ENCODE assay signal across 19 cellular contexts in the genomic region with DNA sequence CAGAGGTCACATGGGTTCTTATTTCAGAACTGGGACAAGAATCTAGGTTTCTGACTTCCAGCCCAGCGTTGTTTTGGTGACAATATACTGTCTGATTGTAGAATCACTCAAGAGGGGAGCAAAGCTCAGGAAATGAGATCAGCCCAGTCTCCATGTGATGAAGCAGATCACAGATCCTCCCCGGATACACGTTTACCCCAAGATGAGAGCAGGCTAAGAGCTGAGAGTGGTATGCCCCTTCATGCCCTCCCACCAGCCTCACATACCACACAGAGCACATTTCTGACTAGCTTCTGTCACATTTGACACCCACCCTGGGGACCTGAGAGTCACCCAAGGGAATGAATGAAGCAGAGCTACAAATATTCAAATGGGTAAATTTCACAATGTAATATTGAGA. TPM values are rescaled to one million over a fixed set of nuclear protein-coding genes. Genes with fewer than 3 reads are reported as not detected.
A peak's percentile ranks its signal among the peaks of the same experiment; 100 is the strongest.
DNase-seq lines count a peak whose midpoint lies in the region; ATAC-seq and TF ChIP-seq lines count a peak whose summit lies in the region.
"Had no signal": no experiment of that assay in that cellular context is flagged by ENCODE, and none has a peak within 500 bp of the region (broad histone marks: within the 10 kb centered on the region; RNA-seq: fewer than 3 reads in every experiment).

No MANE protein-coding gene starts in this region.

- peak overlapping the region; percentile 80 for H3K27ac Mint-ChIP-seq in activated CD8-positive, alpha-beta memory T cell treated with anti-CD3 and anti-CD28 coated beads, Interleukin-2, amount 10 ng/mL, durations not matched to agents 7 days and 5 days
- H3K27ac Mint-ChIP-seq in activated CD8-positive, alpha-beta T cell treated with anti-CD3 and anti-CD28 coated beads, Interleukin-2, amount 10 ng/mL, durations not matched to agents 7 days and 5 days: peak overlapping the region; percentile 87
- H3K27ac Mint-ChIP-seq: H9 had no signal

- H3K9me3 Mint-ChIP-seq in activated CD8-positive, alpha-beta memory T cell treated with anti-CD3 and anti-CD28 coated beads, Interleukin-2, amount 10 ng/mL, durations not matched to agents 7 days and 5 days (ENCODE audit: low read depth): peaks cover 5% of the 10 kb centered on the region
- peaks cover 11% of the 10 kb centered on the region for H3K9me3 Mint-ChIP-seq in activated CD8-positive, alpha-beta T cell treated with anti-CD3 and anti-CD28 coated beads, Interleukin-2, amount 10 ng/mL, durations not matched to agents 7 days and 5 days (ENCODE audit: insufficient read depth)

- peaks cover 21% of the 10 kb centered on the region for H3K36me3 Mint-ChIP-seq in activated CD8-positive, alpha-beta memory T cell treated with anti-CD3 and anti-CD28 coated beads, Interleukin-2, amount 10 ng/mL, durations not matched to agents 7 days and 5 days
- peaks cover 63% of the 10 kb centered on the region for H3K36me3 Mint-ChIP-seq in activated CD8-positive, alpha-beta T cell treated with anti-CD3 and anti-CD28 coated beads, Interleukin-2, amount 10 ng/mL, durations not matched to agents 7 days and 5 days (ENCODE audit: low read depth)

- peak overlapping the region in 57 of 59 donors; percentile 27 to 97 (median 89) for H3K27ac ChIP-seq in dorsolateral prefrontal cortex
- H3K27ac ChIP-seq: cardiac muscle cell, Peyer's patch, thoracic aorta had no signal

- CTCF ChIA-PET in activated CD8-positive, alpha-beta memory T cell treated with anti-CD3 and anti-CD28 coated beads, Interleukin-2, amount 10 ng/mL, durations not matched to agents 7 days and 5 days (lab: Charles Lee): interaction anchor here (1.0 to 1.4 kb wide), 8 partner anchors 11 to 161 kb away, joined by 3 to 5 read pairs (median 4); no protein-coding TSS in a partner anchor
- CTCF ChIA-PET in activated CD8-positive, alpha-beta T cell treated with anti-CD3 and anti-CD28 coated beads, Interleukin-2, amount 10 ng/mL, durations not matched to agents 7 days and 5 days (lab: Charles Lee): interaction anchor here (0.9 to 2.1 kb wide), 10 partner anchors 14 to 63 kb away, joined by 3 to 11 read pairs (median 6); no protein-coding TSS in a partner anchor

- peak; percentile 89 for ATAC-seq in activated CD8-positive, alpha-beta memory T cell treated with anti-CD3 and anti-CD28 coated beads, Interleukin-2, amount 10 ng/mL, durations not matched to agents 7 days and 5 days
- peak; percentile 90 for ATAC-seq in activated CD8-positive, alpha-beta T cell treated with anti-CD3 and anti-CD28 coated beads, Interleukin-2, amount 10 ng/mL, durations not matched to agents 7 days and 5 days
- peak; percentile 99 for ATAC-seq in stimulated activated naive CD8-positive, alpha-beta T cell treated with anti-CD3 and anti-CD28 coated beads, Interleukin-15, Interleukin-2, amounts not matched to agents 100 U/mL and 50 U/mL, for 24 hours
- ATAC-seq in HG02884 (IDR thresholded peaks at IDR 0.05; ENCODE audit: unreplicated experiment) (no peak), GM18907 (IDR thresholded peaks at IDR 0.05; ENCODE audit: unreplicated experiment) (no peak)
- ATAC-seq: left colon had no signal

- TF ChIP-seq CTCF in dorsolateral prefrontal cortex (IDR thresholded peaks at IDR 0.05 in 54 of 56, conservative IDR thresholded peaks at IDR 0.05 in 2 of 56; ENCODE audit: low read depth in 1 of 56, partially characterized antibody in 56 of 56) (no peak), GM13977 (IDR thresholded peaks at IDR 0.05; ENCODE audit: extremely low read depth, insufficient read depth, missing control alignments) (no peak)

- peak overlapping the region; percentile 45 for H3K4me3 Mint-ChIP-seq in activated CD8-positive, alpha-beta memory T cell treated with anti-CD3 and anti-CD28 coated beads, Interleukin-2, amount 10 ng/mL, durations not matched to agents 7 days and 5 days
- H3K4me3 Mint-ChIP-seq in activated CD8-positive, alpha-beta T cell treated with anti-CD3 and anti-CD28 coated beads, Interleukin-2, amount 10 ng/mL, durations not matched to agents 7 days and 5 days: peak overlapping the region; percentile 50
- H3K4me3 Mint-ChIP-seq: H9 had no signal

- peaks cover 56% of the 10 kb centered on the region for H3K4me1 Mint-ChIP-seq in activated CD8-positive, alpha-beta memory T cell treated with anti-CD3 and anti-CD28 coated beads, Interleukin-2, amount 10 ng/mL, durations not matched to agents 7 days and 5 days
- peaks cover 78% of the 10 kb centered on the region for H3K4me1 Mint-ChIP-seq in activated CD8-positive, alpha-beta T cell treated with anti-CD3 and anti-CD28 coated beads, Interleukin-2, amount 10 ng/mL, durations not matched to agents 7 days and 5 days (ENCODE audit: low read depth)

- DNase-seq in activated CD8-positive, alpha-beta memory T cell treated with anti-CD3 and anti-CD28 coated beads, Interleukin-2, amount 10 ng/mL, durations not matched to agents 7 days and 5 days: peak; percentile 68
- no peak for DNase-seq in activated CD8-positive, alpha-beta memory T cell treated with anti-CD3 and anti-CD28 coated beads for 24 hours
- peak; percentile 67 for DNase-seq in activated CD8-positive, alpha-beta T cell treated with anti-CD3 and anti-CD28 coated beads, Interleukin-2, amount 10 ng/mL, durations not matched to agents 7 days and 5 days
- DNase-seq in dorsolateral prefrontal cortex (peak in 1 of 10 donors; percentile 39), GM13977 (ENCODE audit: low spot score) (no peak)
- peak; percentile 62 for DNase-seq in stimulated activated naive CD8-positive, alpha-beta T cell treated with anti-CD3 and anti-CD28 coated beads, Interleukin-15, Interleukin-2, amounts not matched to agents 100 U/mL and 50 U/mL, for 24 hours
- DNase-seq: COR-L47, H9, Kasumi-1, left colon, NCI-H146, NCI-H524, Peyer's patch, T-helper 9 cell had no signal

- in situ Hi-C loops in GM13977 (cut with MboI; ENCODE audit: low pct_unique_long_range_greater_than_20kb, low sequenced_read_pairs, unreplicated experiment): no loop called here

- H3K27me3 ChIP-seq in dorsolateral prefrontal cortex: peaks cover 0 to 8% (median 0%) of the 10 kb centered on the region in 45 donors
- H3K27me3 ChIP-seq: cardiac muscle cell, Peyer's patch had no signal

- peak overlapping the region in 3 of 59 donors; percentile 6 to 17 (median 9) for H3K4me3 ChIP-seq in dorsolateral prefrontal cortex
- H3K4me3 ChIP-seq: cardiac muscle cell, Peyer's patch, thoracic aorta had no signal

- intact Hi-C loops in dorsolateral prefrontal cortex (cut with DNase I): loop anchor here in 1 of 2 donors (1.0 to 5.0 kb wide), 2 partner anchors 27 to 40 kb away; partner anchors contain the start of gene PRKCQ

- POLR2A ChIA-PET in activated CD8-positive, alpha-beta T cell treated with anti-CD3 and anti-CD28 coated beads, Interleukin-2, amount 10 ng/mL, durations not matched to agents 7 days and 5 days (lab: Charles Lee): interaction anchor here (0.7 to 1.3 kb wide), 10 partner anchors 11 to 77 kb away, joined by 3 to 8 read pairs (median 4); no protein-coding TSS in a partner anchor

- no peaks in the 10 kb centered on the region for H3K27me3 Mint-ChIP-seq in activated CD8-positive, alpha-beta memory T cell treated with anti-CD3 and anti-CD28 coated beads, Interleukin-2, amount 10 ng/mL, durations not matched to agents 7 days and 5 days
- H3K27me3 Mint-ChIP-seq in activated CD8-positive, alpha-beta T cell treated with anti-CD3 and anti-CD28 coated beads, Interleukin-2, amount 10 ng/mL, durations not matched to agents 7 days and 5 days (ENCODE audit: low read depth): no peaks in the 10 kb centered on the region

RNA-seq across cellular contexts. Expression of gene PRKCQ, which starts 27.1 kb away (rescaled TPM):
- total RNA-seq in activated CD8-positive, alpha-beta memory T cell treated with anti-CD3 and anti-CD28 coated beads, Interleukin-2, amount 10 ng/mL, durations not matched to agents 7 days and 5 days: 10 to 100 TPM; 51.0 to 58.7 TPM
- 10 to 100 TPM; 60.1 to 60.9 TPM for total RNA-seq in activated CD8-positive, alpha-beta T cell treated with anti-CD3 and anti-CD28 coated beads, Interleukin-2, amount 10 ng/mL, durations not matched to agents 7 days and 5 days
- 10 to 100 TPM in 21 of 120 experiments, 1 to 10 TPM in 99; 2.2 to 21.5 (median 7.4) TPM for total RNA-seq in dorsolateral prefrontal cortex
- total RNA-seq: A172 had no signal

Comparison
In these comparisons a context has a peak if more than half of its experiments do, and no peak if none do; other contexts are left out.
1. DNase-seq: peak in activated CD8-positive, alpha-beta memory T cell treated with anti-CD3 and anti-CD28 coated beads, Interleukin-2, amount 10 ng/mL, durations not matched to agents 7 days and 5 days (single experiment), activated CD8-positive, alpha-beta T cell treated with anti-CD3 and anti-CD28 coated beads, Interleukin-2, amount 10 ng/mL, durations not matched to agents 7 days and 5 days (single experiment) and stimulated activated naive CD8-positive, alpha-beta T cell treated with anti-CD3 and anti-CD28 coated beads, Interleukin-15, Interleukin-2, amounts not matched to agents 100 U/mL and 50 U/mL, for 24 hours (single experiment); none in activated CD8-positive, alpha-beta memory T cell treated with anti-CD3 and anti-CD28 coated beads for 24 hours (single experiment) and GM13977 (single experiment).
2. ATAC-seq: peak in activated CD8-positive, alpha-beta memory T cell treated with anti-CD3 and anti-CD28 coated beads, Interleukin-2, amount 10 ng/mL, durations not matched to agents 7 days and 5 days (single experiment), activated CD8-positive, alpha-beta T cell treated with anti-CD3 and anti-CD28 coated beads, Interleukin-2, amount 10 ng/mL, durations not matched to agents 7 days and 5 days (single experiment) and stimulated activated naive CD8-positive, alpha-beta T cell treated with anti-CD3 and anti-CD28 coated beads, Interleukin-15, Interleukin-2, amounts not matched to agents 100 U/mL and 50 U/mL, for 24 hours (single experiment); none in HG02884 (single experiment) and GM18907 (single experiment).